In the genomic region with DNA sequence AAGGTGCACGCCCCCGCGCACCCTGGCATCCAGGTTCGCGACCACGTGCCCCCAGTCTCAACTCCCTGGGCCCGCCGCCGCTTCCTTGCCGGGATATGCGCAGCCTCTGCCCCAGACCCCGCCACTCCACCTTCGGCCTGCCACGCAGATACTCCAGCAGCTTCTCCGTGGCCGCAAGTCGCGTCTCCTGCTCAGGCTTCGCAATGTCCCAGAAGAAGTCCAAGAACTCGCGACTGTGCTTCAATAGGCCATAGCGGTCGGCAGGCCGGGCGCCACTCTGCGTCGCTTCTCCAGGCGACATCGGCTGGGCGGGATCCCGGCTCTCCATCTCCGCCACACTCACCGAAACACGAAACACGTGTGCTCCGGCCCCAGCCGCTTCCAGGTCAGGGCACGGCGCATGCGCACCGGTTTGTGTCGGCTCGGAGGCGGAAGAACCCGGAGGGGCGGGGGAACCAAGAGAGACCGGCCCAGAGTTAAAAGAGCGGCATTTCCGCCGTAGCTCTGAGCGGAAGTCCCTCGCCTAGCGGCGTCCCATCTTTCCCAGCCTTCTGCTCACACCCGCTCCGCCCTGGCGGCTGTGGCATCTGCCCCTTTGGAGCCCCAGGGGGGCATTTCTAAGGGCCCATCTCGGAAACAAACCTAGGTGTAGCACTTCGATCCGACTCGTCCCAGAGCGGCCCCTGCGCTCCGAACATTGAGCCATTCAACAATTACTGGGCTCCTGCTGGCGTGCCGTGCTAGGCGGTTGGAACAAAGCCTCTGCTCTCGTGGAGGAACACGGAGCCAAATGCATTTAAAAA, we compare ENCODE assay signal across 8 cellular contexts. TPM values are rescaled to one million over a fixed set of nuclear protein-coding genes. Genes with fewer than 3 reads are reported as not detected.
A peak's percentile ranks its signal among the peaks of the same experiment; 100 is the strongest.
DNase-seq lines count a peak whose midpoint lies in the region; ATAC-seq lines count a peak whose summit lies in the region.

A gene with protein sequence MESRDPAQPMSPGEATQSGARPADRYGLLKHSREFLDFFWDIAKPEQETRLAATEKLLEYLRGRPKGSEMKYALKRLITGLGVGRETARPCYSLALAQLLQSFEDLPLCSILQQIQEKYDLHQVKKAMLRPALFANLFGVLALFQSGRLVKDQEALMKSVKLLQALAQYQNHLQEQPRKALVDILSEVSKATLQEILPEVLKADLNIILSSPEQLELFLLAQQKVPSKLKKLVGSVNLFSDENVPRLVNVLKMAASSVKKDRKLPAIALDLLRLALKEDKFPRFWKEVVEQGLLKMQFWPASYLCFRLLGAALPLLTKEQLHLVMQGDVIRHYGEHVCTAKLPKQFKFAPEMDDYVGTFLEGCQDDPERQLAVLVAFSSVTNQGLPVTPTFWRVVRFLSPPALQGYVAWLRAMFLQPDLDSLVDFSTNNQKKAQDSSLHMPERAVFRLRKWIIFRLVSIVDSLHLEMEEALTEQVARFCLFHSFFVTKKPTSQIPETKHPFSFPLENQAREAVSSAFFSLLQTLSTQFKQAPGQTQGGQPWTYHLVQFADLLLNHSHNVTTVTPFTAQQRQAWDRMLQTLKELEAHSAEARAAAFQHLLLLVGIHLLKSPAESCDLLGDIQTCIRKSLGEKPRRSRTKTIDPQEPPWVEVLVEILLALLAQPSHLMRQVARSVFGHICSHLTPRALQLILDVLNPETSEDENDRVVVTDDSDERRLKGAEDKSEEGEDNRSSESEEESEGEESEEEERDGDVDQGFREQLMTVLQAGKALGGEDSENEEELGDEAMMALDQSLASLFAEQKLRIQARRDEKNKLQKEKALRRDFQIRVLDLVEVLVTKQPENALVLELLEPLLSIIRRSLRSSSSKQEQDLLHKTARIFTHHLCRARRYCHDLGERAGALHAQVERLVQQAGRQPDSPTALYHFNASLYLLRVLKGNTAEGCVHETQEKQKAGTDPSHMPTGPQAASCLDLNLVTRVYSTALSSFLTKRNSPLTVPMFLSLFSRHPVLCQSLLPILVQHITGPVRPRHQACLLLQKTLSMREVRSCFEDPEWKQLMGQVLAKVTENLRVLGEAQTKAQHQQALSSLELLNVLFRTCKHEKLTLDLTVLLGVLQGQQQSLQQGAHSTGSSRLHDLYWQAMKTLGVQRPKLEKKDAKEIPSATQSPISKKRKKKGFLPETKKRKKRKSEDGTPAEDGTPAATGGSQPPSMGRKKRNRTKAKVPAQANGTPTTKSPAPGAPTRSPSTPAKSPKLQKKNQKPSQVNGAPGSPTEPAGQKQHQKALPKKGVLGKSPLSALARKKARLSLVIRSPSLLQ (N-terminal part only) (minus strand): TSS at position 388 of the 803 bp plus-strand sequence. CDS start 60 bp downstream, at position 328.

- peak within 1 kb of the TSS; percentile 90 to 98 (median 95) for H3K4me2 ChIP-seq in BLaER1 treated with 17β-estradiol and CSF1 and Interleukin-3, amounts not matched to agents 10 nM and 100 nM

- DNase-seq in GM19240 (ENCODE audit: insufficient read length, low spot score), result peak; percentile 100
- peak; percentile 95 for DNase-seq in NCI-H69 (lab: John Stamatoyannopoulos, UW)
- peak; percentile 97 for DNase-seq in activated CD4-positive, alpha-beta T cell treated with anti-CD3 and anti-CD28 coated beads, Interleukin-2, amount 10 ng/mL, durations not matched to agents 7 days and 5 days
- DNase-seq in dedifferentiated amniotic fluid mesenchymal stem cell (ENCODE audit: extremely low spot score), result peak; percentile 97
- peak; percentile 99 for DNase-seq in left kidney (ENCODE audit: low read depth, low spot score)
- peak; percentile 98 to 99 for DNase-seq in stimulated activated CD4-positive, alpha-beta T cell treated with anti-CD3 and anti-CD28 coated beads, Interleukin-2, amount 100 ng/mL, for 24 hours

- H3K36me3 Mint-ChIP-seq in activated CD4-positive, alpha-beta T cell treated with anti-CD3 and anti-CD28 coated beads, Interleukin-2, amount 10 ng/mL, durations not matched to agents 7 days and 5 days (ENCODE audit: low read depth), result peaks cover 19% of the 10 kb centered on the region

- H4K20me1 ChIP-seq in BLaER1 treated with 17β-estradiol and CSF1 and Interleukin-3, amounts not matched to agents 10 nM and 100 nM, result peaks cover 0 to 47% (median 34%) of the 10 kb centered on the region in 11 experiments; a peak in 18 of 22 replicates

- no peaks in the 10 kb centered on the region for H3K27me3 Mint-ChIP-seq in activated CD4-positive, alpha-beta T cell treated with anti-CD3 and anti-CD28 coated beads, Interleukin-2, amount 10 ng/mL, durations not matched to agents 7 days and 5 days

- peak within 1 kb of the TSS; percentile 89 for H3K4me3 Mint-ChIP-seq in activated CD4-positive, alpha-beta T cell treated with anti-CD3 and anti-CD28 coated beads, Interleukin-2, amount 10 ng/mL, durations not matched to agents 7 days and 5 days

- CTCF ChIA-PET in activated CD4-positive, alpha-beta T cell treated with anti-CD3 and anti-CD28 coated beads, Interleukin-2, amount 10 ng/mL, durations not matched to agents 7 days and 5 days (lab: Charles Lee), result interaction anchor here (0.6 to 1.0 kb wide), 3 partner anchors 10 to 215 kb away, joined by 3 to 4 read pairs (median 4); no protein-coding TSS in a partner anchor

- H3K36me3 ChIP-seq in BLaER1 treated with 17β-estradiol and CSF1 and Interleukin-3, amounts not matched to agents 10 nM and 100 nM, result peaks cover 30 to 41% (median 39%) of the 10 kb centered on the region in 11 experiments

- ATAC-seq in HG03469 (IDR thresholded peaks at IDR 0.05; ENCODE audit: unreplicated experiment), result peak; percentile 60

- H3K9ac ChIP-seq in BLaER1 treated with 17β-estradiol and CSF1 and Interleukin-3, amounts not matched to agents 10 nM and 100 nM, result peak within 1 kb of the TSS; percentile 77 to 92 (median 87)

- H3K9me3 Mint-ChIP-seq in activated CD4-positive, alpha-beta T cell treated with anti-CD3 and anti-CD28 coated beads, Interleukin-2, amount 10 ng/mL, durations not matched to agents 7 days and 5 days, result no peaks in the 10 kb centered on the region

- peak within 1 kb of the TSS; percentile 84 for H3K27ac Mint-ChIP-seq in activated CD4-positive, alpha-beta T cell treated with anti-CD3 and anti-CD28 coated beads, Interleukin-2, amount 10 ng/mL, durations not matched to agents 7 days and 5 days

- peaks cover 30% of the 10 kb centered on the region for H3K4me1 Mint-ChIP-seq in activated CD4-positive, alpha-beta T cell treated with anti-CD3 and anti-CD28 coated beads, Interleukin-2, amount 10 ng/mL, durations not matched to agents 7 days and 5 days

- H3K4me3 ChIP-seq in BLaER1 treated with 17β-estradiol and CSF1 and Interleukin-3, amounts not matched to agents 10 nM and 100 nM, result peak within 1 kb of the TSS; percentile 78 to 97 (median 92)

- peak within 1 kb of the TSS; percentile 57 to 90 (median 85); a peak in 21 of 22 replicates for H3K27ac ChIP-seq in BLaER1 treated with 17β-estradiol and CSF1 and Interleukin-3, amounts not matched to agents 10 nM and 100 nM

- H3K27me3 ChIP-seq in BLaER1 treated with 17β-estradiol and CSF1 and Interleukin-3, amounts not matched to agents 10 nM and 100 nM, result no peaks in the 10 kb centered on the region

- H3K9me3 ChIP-seq in BLaER1 treated with 17β-estradiol and CSF1 and Interleukin-3, amounts not matched to agents 10 nM and 100 nM (replicated peaks in 1 of 11), result no peaks in the 10 kb centered on the region

- POLR2A ChIA-PET in activated CD4-positive, alpha-beta T cell treated with anti-CD3 and anti-CD28 coated beads, Interleukin-2, amount 10 ng/mL, durations not matched to agents 7 days and 5 days (lab: Charles Lee), result no interaction called here

- H3K4me1 ChIP-seq in BLaER1 treated with 17β-estradiol and CSF1 and Interleukin-3, amounts not matched to agents 10 nM and 100 nM, result peaks cover 24 to 41% (median 35%) of the 10 kb centered on the region in 10 experiments

RNA-seq across cellular contexts. Expression of the gene that starts here (rescaled TPM):
- 10 to 100 TPM; 58.0 to 59.0 TPM for total RNA-seq in activated CD4-positive, alpha-beta T cell treated with anti-CD3 and anti-CD28 coated beads, Interleukin-2, amount 10 ng/mL, durations not matched to agents 7 days and 5 days

Comparison
In these comparisons a context has a peak if more than half of its experiments do, and no peak if none do; other contexts are left out.
1. Peak in every context shown above with its lines: DNase-seq, ATAC-seq, H3K4me3 ChIP-seq and H3K27ac ChIP-seq.